8 cellular contexts compared by ENCODE assay signal in the genomic region with DNA sequence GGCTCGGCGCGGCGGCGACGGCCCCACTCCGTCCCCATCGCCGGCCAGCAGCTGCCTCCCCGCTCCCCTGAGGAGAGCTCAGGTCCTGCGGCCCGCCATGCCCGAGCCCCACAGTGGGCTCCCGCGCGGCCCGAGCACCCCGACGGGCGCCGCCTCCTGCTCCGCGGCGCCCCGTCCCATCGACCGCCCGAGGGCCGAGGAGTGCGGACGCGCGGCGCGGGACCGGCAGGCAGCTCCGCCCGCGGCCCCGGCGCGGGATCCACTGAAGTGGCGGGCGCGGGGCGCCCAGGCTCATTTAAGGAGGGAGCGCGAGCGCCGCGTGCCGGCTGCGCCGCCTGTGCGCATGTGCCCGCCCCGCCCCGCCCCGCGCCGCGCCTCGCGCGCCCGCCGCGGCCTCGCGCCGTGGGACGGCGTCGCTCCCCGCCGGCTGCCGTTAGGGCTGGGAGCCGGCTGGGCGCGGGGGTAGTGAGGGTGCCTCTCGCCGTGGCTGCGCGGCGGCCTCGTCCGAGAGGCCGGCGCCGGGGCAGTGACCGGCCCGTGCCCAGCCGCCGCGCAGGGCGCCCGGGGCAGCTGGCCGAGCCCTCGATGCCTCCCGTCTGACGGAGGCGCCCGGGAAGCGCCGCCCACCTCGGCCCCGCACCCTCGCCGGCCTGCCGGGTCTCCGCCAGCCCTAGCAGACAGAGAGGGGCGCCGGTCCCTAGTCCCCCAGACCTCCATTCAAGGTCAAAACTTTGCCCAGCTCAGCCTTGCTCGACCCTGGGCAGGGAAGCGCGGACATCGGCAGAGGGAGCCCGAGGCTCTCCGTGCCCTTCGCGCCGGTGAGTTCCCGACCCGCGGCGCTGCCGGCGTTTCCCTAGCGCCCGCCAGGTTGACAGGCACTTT. TPM values are rescaled to one million over a fixed set of nuclear protein-coding genes. Genes with fewer than 3 reads are reported as not detected.
DNase-seq lines count a peak whose midpoint lies in the region; TF ChIP-seq lines count a peak whose summit lies in the region.

A gene with protein sequence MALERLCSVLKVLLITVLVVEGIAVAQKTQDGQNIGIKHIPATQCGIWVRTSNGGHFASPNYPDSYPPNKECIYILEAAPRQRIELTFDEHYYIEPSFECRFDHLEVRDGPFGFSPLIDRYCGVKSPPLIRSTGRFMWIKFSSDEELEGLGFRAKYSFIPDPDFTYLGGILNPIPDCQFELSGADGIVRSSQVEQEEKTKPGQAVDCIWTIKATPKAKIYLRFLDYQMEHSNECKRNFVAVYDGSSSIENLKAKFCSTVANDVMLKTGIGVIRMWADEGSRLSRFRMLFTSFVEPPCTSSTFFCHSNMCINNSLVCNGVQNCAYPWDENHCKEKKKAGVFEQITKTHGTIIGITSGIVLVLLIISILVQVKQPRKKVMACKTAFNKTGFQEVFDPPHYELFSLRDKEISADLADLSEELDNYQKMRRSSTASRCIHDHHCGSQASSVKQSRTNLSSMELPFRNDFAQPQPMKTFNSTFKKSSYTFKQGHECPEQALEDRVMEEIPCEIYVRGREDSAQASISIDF (minus strand): TSS at position 269 of the 882 bp plus-strand sequence. CDS start 333 bp downstream, outside the sequence.

- peak within 1 kb of the TSS; percentile 65 for H3K4me3 ChIP-seq in H7 (ENCODE audit: insufficient read depth, low read depth, low read length)
- peak within 1 kb of the TSS; percentile 69 for H3K4me3 ChIP-seq in LNCaP clone FGC (ENCODE audit: low read depth, low read length)
- H3K4me3 ChIP-seq in iPS-11a (ENCODE audit: low read depth, low read length): peak within 1 kb of the TSS; percentile 69
- H3K4me3 ChIP-seq in skeletal muscle satellite cell (ENCODE audit: low read length): peak within 1 kb of the TSS; percentile 79

- peaks cover 23% of the 10 kb centered on the region for H3K27me3 ChIP-seq in H7 (ENCODE audit: control insufficient read depth, insufficient read depth, low read length)
- no peaks in the 10 kb centered on the region for H3K27me3 ChIP-seq in skeletal muscle satellite cell (ENCODE audit: control insufficient read depth, insufficient read depth, low read length)

- TF ChIP-seq CTCF in GM12873 (IDR thresholded peaks at IDR 0.05; ENCODE audit: insufficient read depth, low read depth, low read length, missing control alignments): peak; percentile 68
- peak; percentile 71 for TF ChIP-seq CTCF in LNCaP clone FGC (IDR thresholded peaks at IDR 0.05; ENCODE audit: control insufficient read depth, extremely low read depth, insufficient read depth)

- H3K9ac ChIP-seq in skeletal muscle satellite cell (ENCODE audit: low read depth, low read length): peak within 1 kb of the TSS; percentile 79

- DNase-seq in H7 (peak; percentile 84), LNCaP clone FGC (ENCODE audit: low read depth) (peak; percentile 25), T-helper 9 cell (peak; percentile 63), astrocyte of the hippocampus (ENCODE audit: low read depth, low spot score) (peak; percentile 90), mesenteric fat pad (ENCODE audit: low spot score) (no peak)

- H3K36me3 ChIP-seq in H7 (replicated peaks; ENCODE audit: control insufficient read depth, insufficient read depth, low read length) (no peaks in the 10 kb centered on the region), skeletal muscle satellite cell (ENCODE audit: insufficient read depth, low read length) (no peaks in the 10 kb centered on the region)

- H3K9me3 ChIP-seq in skeletal muscle satellite cell (replicated peaks; ENCODE audit: low read length): no peaks in the 10 kb centered on the region

- H3K4me1 ChIP-seq in skeletal muscle satellite cell (ENCODE audit: control insufficient read depth, insufficient read depth, low read length): peaks cover 3% of the 10 kb centered on the region

- peak within 1 kb of the TSS; percentile 95 for H3K4me2 ChIP-seq in skeletal muscle satellite cell (ENCODE audit: low read length)

RNA-seq across cellular contexts. Expression of the gene that starts here (rescaled TPM):
- 16.7 and 38.2 TPM in 2 replicates for total RNA-seq in H7 (2014; rRNA removed; shearing (Covaris generic))
- 38.0 and 60.9 TPM in 2 replicates for total RNA-seq in skeletal muscle satellite cell (2012; rRNA removed)
- total RNA-seq in mesenteric fat pad: 5.3 TPM
